ENCODE assay signal across 33 cellular contexts in the genomic region with DNA sequence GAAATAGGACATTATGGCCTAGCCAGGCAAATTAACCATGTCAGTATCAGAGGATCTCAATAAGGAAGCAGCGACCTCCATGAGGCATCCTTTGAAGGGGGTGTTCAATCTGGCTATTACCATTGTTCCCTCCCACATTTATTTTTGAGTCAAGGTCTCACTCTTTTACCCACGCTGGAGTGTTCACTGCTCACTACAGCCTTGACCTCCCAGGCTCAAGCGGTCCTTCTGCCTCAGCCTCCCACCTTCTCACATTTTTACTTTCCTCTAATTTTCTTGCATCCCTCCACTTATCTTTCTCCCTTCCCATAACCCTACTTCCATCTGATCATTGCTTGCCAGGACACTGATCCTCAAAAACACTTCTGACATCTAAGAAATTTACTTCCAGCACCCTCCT.
"Had no signal": no experiment of that assay in that cellular context is flagged by ENCODE, and none has a peak within 500 bp of the region (broad histone marks: within the 10 kb centered on the region; RNA-seq: fewer than 3 reads in every experiment).

No MANE protein-coding gene starts in this region.

- H3K4me3 Mint-ChIP-seq: immature natural killer cell; mesothelial cell of epicardium; naive B cell; natural killer cell; stimulated activated naive B cell treated with anti-CD40 and anti-IgM and Interleukin-4, amounts not matched to agents 10 μg/mL and 1 μg/mL and 100 μg/mL, for 72 hours had no signal

- H3K36me3 ChIP-seq: left lung, lower lobe of right lung, pancreas, prostate gland, stomach, suprapubic skin, thoracic aorta, tibial artery, upper lobe of right lung had no signal

- H3K27ac Mint-ChIP-seq: immature natural killer cell; mesothelial cell of epicardium; naive B cell; natural killer cell; stimulated activated naive B cell treated with anti-CD40 and anti-IgM and Interleukin-4, amounts not matched to agents 10 μg/mL and 1 μg/mL and 100 μg/mL, for 72 hours had no signal

- H3K27ac ChIP-seq: left lung, lower lobe of right lung, pancreas, prostate gland, skin epidermis, stomach, suprapubic skin, thoracic aorta, tibial artery, upper lobe of right lung had no signal

- H3K27me3 ChIP-seq: left lung, stomach, suprapubic skin, tibial artery, upper lobe of right lung had no signal

- DNase-seq: hypothalamus; immature natural killer cell; left colon; left lung; lower lobe of right lung; mammary epithelial cell; mesendoderm; naive B cell; natural killer cell; nucleus accumbens; pancreas; posterior cingulate gyrus; retina; right cardiac atrium; stimulated activated CD4-positive, alpha-beta T cell treated with anti-CD3 and anti-CD28 coated beads, Interleukin-12 subunit alpha, Interleukin-12 subunit beta, amount 100 ng/mL, for 4 hours; stimulated activated CD4-positive, alpha-beta T cell treated with anti-CD3 and anti-CD28 coated beads, Interleukin-15, amount 100 ng/mL, for 24 hours; stimulated activated CD4-positive, alpha-beta T cell treated with anti-CD3 and anti-CD28 coated beads, Interleukin-2, amount 100 ng/mL, for 24 hours; stimulated activated CD4-positive, alpha-beta T cell treated with anti-CD3 and anti-CD28 coated beads, Interleukin-4, amount 100 ng/mL, for 1 hour; stimulated activated naive B cell treated with anti-CD40 and anti-IgM and Interleukin-4, amounts not matched to agents 10 μg/mL and 1 μg/mL and 100 μg/mL, for 72 hours; stimulated activated naive CD8-positive, alpha-beta T cell treated with anti-CD3 and anti-CD28 coated beads, Interleukin-15, Interleukin-2, amounts not matched to agents 100 U/mL and 50 U/mL, for 24 hours; stomach; tibial artery; trophoblast cell; upper lobe of right lung had no signal

- H3K4me3 ChIP-seq: left lung, lower lobe of right lung, pancreas, prostate gland, skin epidermis, stomach, suprapubic skin, thoracic aorta, tibial artery, upper lobe of right lung had no signal

- H3K27me3 Mint-ChIP-seq: naive B cell had no signal

- ATAC-seq: left colon; left lung; lower lobe of right lung; natural killer cell; pancreas; right cardiac atrium; sciatic nerve; stimulated activated naive B cell treated with anti-CD40 and anti-IgM and Interleukin-4, amounts not matched to agents 10 μg/mL and 1 μg/mL and 100 μg/mL, for 72 hours; stimulated activated naive CD8-positive, alpha-beta T cell treated with anti-CD3 and anti-CD28 coated beads, Interleukin-15, Interleukin-2, amounts not matched to agents 100 U/mL and 50 U/mL, for 24 hours; upper lobe of right lung had no signal

- H3K4me1 ChIP-seq: left lung, lower lobe of right lung, pancreas, prostate gland, suprapubic skin, upper lobe of right lung had no signal

- FAIRE-seq: islet of Langerhans, kidney, pancreas, urothelium cell line had no signal

- H3K9me3 Mint-ChIP-seq: natural killer cell had no signal

- H3K9me3 ChIP-seq: left lung, lower lobe of right lung, pancreas, prostate gland, stomach, suprapubic skin, thoracic aorta, tibial artery, upper lobe of right lung had no signal

- H3K4me1 Mint-ChIP-seq: immature natural killer cell; mesothelial cell of epicardium; naive B cell; natural killer cell; stimulated activated naive B cell treated with anti-CD40 and anti-IgM and Interleukin-4, amounts not matched to agents 10 μg/mL and 1 μg/mL and 100 μg/mL, for 72 hours had no signal

- H3K36me3 Mint-ChIP-seq: immature natural killer cell; mesothelial cell of epicardium; naive B cell; natural killer cell; stimulated activated naive B cell treated with anti-CD40 and anti-IgM and Interleukin-4, amounts not matched to agents 10 μg/mL and 1 μg/mL and 100 μg/mL, for 72 hours had no signal
